11 cellular contexts compared by ENCODE assay signal in genomic region chr5:109412981-109413402, GRCh38. TPM values are rescaled to one million over a fixed set of nuclear protein-coding genes. Genes with fewer than 3 reads are reported as not detected.
DNase-seq lines count a peak whose midpoint lies in the region; ATAC-seq and TF ChIP-seq lines count a peak whose summit lies in the region.
"Had no signal": no experiment of that assay in that cellular context is flagged by ENCODE, and none has a peak within 500 bp of the region (broad histone marks: within the 10 kb centered on the region; RNA-seq: fewer than 3 reads in every experiment).

No MANE protein-coding gene starts in this region.

- H3K27me3 ChIP-seq in MM.1S (replicated peaks; ENCODE audit: insufficient read depth, low read length) (no peaks in the 10 kb centered on the region), esophagus muscularis mucosa (no peaks in the 10 kb centered on the region), trophoblast cell (ENCODE audit: insufficient read depth, low read length) (no peaks in the 10 kb centered on the region), spleen (replicated peaks in 1 of 7) (no peaks in the 10 kb centered on the region)

- no peak overlapping the region for H4K8ac ChIP-seq in trophoblast cell (ENCODE audit: low read depth, low read length)

- H4K12ac ChIP-seq in trophoblast cell (ENCODE audit: low read depth, low read length) = no peak overlapping the region

- H3K4me2 ChIP-seq in MM.1S (ENCODE audit: low read depth, low read length) (0 out of 2 replicates have a peak overlapping the region, but pooled peaks have one; percentile 9), trophoblast cell (ENCODE audit: low read length) (no peak overlapping the region)

- peaks cover 21% of the 10 kb centered on the region for H3F3A ChIP-seq in MM.1S (ENCODE audit: insufficient read depth, low read length)

- H2AK5ac ChIP-seq in trophoblast cell (ENCODE audit: low read length) = no peak overlapping the region

- WGBS in esophagus muscularis mucosa = 43% methylated on average over 1 of the region's 1 CpG
- no CpG with 5 or more reads among the region's 1 CpG for WGBS in trophoblast cell (ENCODE audit: extremely low coverage, insufficient coverage, insufficient read length)
- 38 to 77% (median 52%) methylated on average over 1 of the region's 1 CpG for WGBS in spleen, 5 donors

- intact Hi-C loops in esophagus muscularis mucosa (cut with DNase I) = loop anchor here (5.0 kb wide), 1 partner anchor 86 kb away; no protein-coding TSS in a partner anchor
- intact Hi-C loops in spleen (cut with DNase I; ENCODE audit: low total_unique reads) = loop anchor here (10.0 kb wide), 1 partner anchor 272 kb away; the partner anchor contains the start of gene MAN2A1

- peak overlapping the region; percentile 20 for H2BK12ac ChIP-seq in trophoblast cell (ENCODE audit: low read length)

- H3K36me3 ChIP-seq in MM.1S (replicated peaks; ENCODE audit: insufficient read depth, low read length) (no peaks in the 10 kb centered on the region), esophagus muscularis mucosa (no peaks in the 10 kb centered on the region), trophoblast cell (ENCODE audit: control insufficient read depth in 1 of 2, insufficient read depth in 2 of 2, low read length in 2 of 2) (no peaks in the 10 kb centered on the region), spleen (no peaks in the 10 kb centered on the region)

- H2AFZ ChIP-seq in MM.1S (ENCODE audit: low read length) = peak overlapping the region; percentile 24; the same call in 1 of the 2 replicates
- no peak overlapping the region for H2AFZ ChIP-seq in trophoblast cell (ENCODE audit: insufficient read depth, low read length, poor library complexity)

- H3K14ac ChIP-seq in trophoblast cell (ENCODE audit: low read length) = no peak overlapping the region

- TF ChIP-seq EP300 in esophagus muscularis mucosa (IDR thresholded peaks at IDR 0.05) = no peak

- no peak overlapping the region for H3K4ac ChIP-seq in trophoblast cell (ENCODE audit: low read depth, low read length)

- ATAC-seq in HG03469 (IDR thresholded peaks at IDR 0.05; ENCODE audit: unreplicated experiment) = no peak
- ATAC-seq: activated CD8-positive, alpha-beta memory T cell treated with anti-CD3 and anti-CD28 coated beads, Interleukin-2, amount 10 ng/mL, durations not matched to agents 7 days and 5 days; T-helper 17 cell had no signal

- H3K27ac ChIP-seq in MM.1S (ENCODE audit: low read length) (peak overlapping the region; percentile 20; the same call in 1 of the 2 replicates), esophagus muscularis mucosa (replicated peaks in 1 of 4) (peak overlapping the region; percentile 95 to 99 (median 98)), trophoblast cell (ENCODE audit: low read depth, low read length) (no peak overlapping the region), spleen (no peak overlapping the region)

- no peak for TF ChIP-seq CTCF in MM.1S (IDR thresholded peaks at IDR 0.05; ENCODE audit: low read length)
- TF ChIP-seq CTCF in esophagus muscularis mucosa (IDR thresholded peaks at IDR 0.05) = no peak
- no peak for TF ChIP-seq CTCF in spleen (IDR thresholded peaks at IDR 0.05 in 8 of 11, conservative IDR thresholded peaks at IDR 0.05 in 3 of 11)

- no peak overlapping the region for H3K18ac ChIP-seq in trophoblast cell (ENCODE audit: low read length)

- H2BK120ac ChIP-seq in trophoblast cell (ENCODE audit: insufficient read depth, low read length, poor library complexity) = peak overlapping the region; percentile 37

- H3K9ac ChIP-seq in MM.1S (ENCODE audit: low read length) (no peak overlapping the region), trophoblast cell (ENCODE audit: low read length) (no peak overlapping the region)

- no peaks in the 10 kb centered on the region for H4K20me1 ChIP-seq in MM.1S (ENCODE audit: insufficient read depth, low read length)

- H3K23ac ChIP-seq in trophoblast cell (ENCODE audit: low read length) = no peak overlapping the region

- peaks cover 13% of the 10 kb centered on the region for H3K79me1 ChIP-seq in trophoblast cell (ENCODE audit: low read length)

- H4K91ac ChIP-seq in trophoblast cell (ENCODE audit: low read depth, low read length) = no peak overlapping the region

- no peak overlapping the region for H2BK5ac ChIP-seq in trophoblast cell (ENCODE audit: low read depth, low read length, poor library complexity)

- DNase-seq in ELF-1 (ENCODE audit: low read depth, low spot score) = peak; percentile 13
- DNase-seq in MM.1S = no peak
- DNase-seq in esophagus muscularis mucosa (ENCODE audit: extremely low spot score) = no peak
- DNase-seq in trophoblast cell = no peak
- DNase-seq in NCI-H1092 (lab: John Stamatoyannopoulos, UW) = no peak
- DNase-seq in spleen = no peak
- DNase-seq in kidney tubule cell (ENCODE audit: low spot score) = no peak
- DNase-seq: activated CD8-positive, alpha-beta memory T cell treated with anti-CD3 and anti-CD28 coated beads, Interleukin-2, amount 10 ng/mL, durations not matched to agents 7 days and 5 days; amniotic stem cell; T-helper 17 cell had no signal

- H3K9me3 ChIP-seq in MM.1S (replicated peaks; ENCODE audit: insufficient read depth, low read length) (peaks cover 4% of the 10 kb centered on the region; the same call in 1 of the 2 replicates), esophagus muscularis mucosa (no peaks in the 10 kb centered on the region), trophoblast cell (ENCODE audit: insufficient read depth, low read depth, low read length) (peaks cover 6% of the 10 kb centered on the region), spleen (peaks cover 0 to 22% (median 4%) of the 10 kb centered on the region in 8 donors)

- TF ChIP-seq POLR2A in esophagus muscularis mucosa (IDR thresholded peaks at IDR 0.05; ENCODE audit: low read depth) = no peak
- TF ChIP-seq POLR2A in spleen (IDR thresholded peaks at IDR 0.05) = no peak

- H3K4me1 ChIP-seq in MM.1S (ENCODE audit: low read length) (peaks cover 19% of the 10 kb centered on the region), esophagus muscularis mucosa (peaks cover 9 to 33% (median 31%) of the 10 kb centered on the region in 4 donors), trophoblast cell (ENCODE audit: control insufficient read depth in 1 of 2, insufficient read depth in 2 of 2, low read length in 2 of 2) (peaks cover 0 to 3% of the 10 kb centered on the region in 2 experiments), spleen (peaks cover 6 to 30% (median 16%) of the 10 kb centered on the region in 6 donors)

- H3K79me2 ChIP-seq in MM.1S (ENCODE audit: low read length) = peaks cover 8% of the 10 kb centered on the region
- H3K79me2 ChIP-seq in trophoblast cell (ENCODE audit: control insufficient read depth, insufficient read depth, low read length, poor library complexity) = peaks cover 7% of the 10 kb centered on the region

- H3K4me3 ChIP-seq in MM.1S (ENCODE audit: low read length) = no peak overlapping the region
- H3K4me3 ChIP-seq in esophagus muscularis mucosa = no peak overlapping the region
- no peak overlapping the region for H3K4me3 ChIP-seq in trophoblast cell (ENCODE audit: low read depth, low read length)
- no peak overlapping the region for H3K4me3 ChIP-seq in spleen

- no peaks in the 10 kb centered on the region for H3K9me2 ChIP-seq in MM.1S (replicated peaks; ENCODE audit: insufficient read depth, low read length)

RNA-seq across cellular contexts. Expression of gene PJA2, which starts 3.2 kb away (rescaled TPM):
- total RNA-seq in esophagus muscularis mucosa (100 to 1,000 TPM; 133 to 211 (median 170) TPM), spleen (100 to 1,000 TPM in 4 of 7 donors, 10 to 100 TPM in 3; 84.0 to 133 (median 107) TPM)
- 50.7 and 53.9 TPM in 2 replicates for polyA plus RNA-seq in trophoblast cell (2013)
- 10 to 100 TPM; 15.3 to 29.5 (median 22.5) TPM for polyA plus RNA-seq in spleen

Comparison
In these comparisons a context has a peak if more than half of its experiments do, and no peak if none do; other contexts are left out.
1. H3K27ac ChIP-seq: peak in MM.1S (single experiment) and esophagus muscularis mucosa (4 of 4); none in trophoblast cell (single experiment) and spleen (0 of 8).